8 cellular contexts compared by ENCODE assay signal in the genomic region with DNA sequence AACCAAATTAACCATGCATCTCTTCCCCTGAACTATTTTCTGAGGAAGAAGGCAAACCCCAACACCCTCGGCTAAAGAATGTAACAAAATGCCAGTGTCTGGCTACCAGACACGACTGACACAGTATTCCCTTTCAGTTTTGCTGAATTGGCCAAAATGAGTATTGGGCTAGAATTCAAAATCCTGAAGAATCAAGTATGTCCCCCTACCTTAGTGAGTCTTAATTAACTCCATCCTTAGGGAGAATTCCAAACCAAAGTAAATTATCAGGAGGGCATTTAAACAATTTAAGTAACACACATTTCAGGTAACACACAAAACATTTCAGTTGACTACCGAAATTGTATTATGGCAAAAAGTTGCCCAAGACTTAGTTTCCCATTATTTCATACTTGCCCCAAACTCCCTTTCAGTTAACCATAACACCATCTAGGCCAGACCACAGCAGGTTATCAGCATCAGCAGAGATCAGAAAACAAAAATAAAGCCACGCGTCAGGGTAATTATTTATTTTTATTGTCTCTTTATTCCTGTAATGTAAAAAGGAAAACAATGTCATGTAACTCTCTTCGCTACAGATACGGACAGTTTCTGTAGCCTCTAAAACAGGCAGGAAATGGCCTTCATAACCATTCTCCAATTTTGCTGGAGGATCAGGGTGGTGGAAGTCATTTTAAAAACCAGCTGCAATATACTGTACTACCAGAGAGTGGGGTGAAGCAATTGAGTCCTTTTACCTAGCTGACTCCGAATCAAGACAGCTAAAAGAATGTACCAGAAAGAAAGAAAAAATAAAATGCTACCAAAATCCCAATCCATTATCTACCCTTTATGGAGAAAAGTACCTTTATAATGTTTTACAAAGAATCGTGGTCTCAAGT. TPM values are rescaled to one million over a fixed set of nuclear protein-coding genes. Genes with fewer than 3 reads are reported as not detected.
DNase-seq lines count a peak whose midpoint lies in the region; ATAC-seq and TF ChIP-seq lines count a peak whose summit lies in the region.

No MANE protein-coding gene starts in this region.

- no peak overlapping the region for H3K23ac ChIP-seq in mesendoderm (ENCODE audit: low read length)

- H3K27ac ChIP-seq in heart right ventricle (peak overlapping the region in 9 of 10 donors; percentile 94 to 99 (median 97)), mesendoderm (ENCODE audit: low read depth, low read length) (no peak overlapping the region)

- TF ChIP-seq CTCF in heart right ventricle (IDR thresholded peaks at IDR 0.05) = peak in 3 of 9 donors; percentile 11 to 27 (median 15)

- no peaks in the 10 kb centered on the region for H3K79me1 ChIP-seq in mesendoderm (ENCODE audit: low read length)

- H4K8ac ChIP-seq in mesendoderm (ENCODE audit: low read depth, low read length) = no peak overlapping the region

- H4K5ac ChIP-seq in mesendoderm (ENCODE audit: low read length) = no peak overlapping the region

- no peak overlapping the region for H2AK5ac ChIP-seq in mesendoderm (ENCODE audit: low read length)

- peak overlapping the region; percentile 97 for H3K4me2 ChIP-seq in mesendoderm (ENCODE audit: low read length)

- H3K18ac ChIP-seq in mesendoderm (ENCODE audit: low read length) = no peak overlapping the region

- H2BK120ac ChIP-seq in mesendoderm (ENCODE audit: low read depth, low read length) = no peak overlapping the region

- no peak overlapping the region for H2BK5ac ChIP-seq in mesendoderm (ENCODE audit: low read length)

- no peak overlapping the region for H3K4ac ChIP-seq in mesendoderm (ENCODE audit: low read depth, low read length)

- no peak overlapping the region for H2BK15ac ChIP-seq in mesendoderm (replicated peaks; ENCODE audit: low read depth)

- DNase-seq in heart right ventricle (no peak), cardiac septum (ENCODE audit: low spot score) (no peak), NT2/D1 (ENCODE audit: low read depth, low spot score) (no peak), mesendoderm (peak; percentile 45), ureter (ENCODE audit: low spot score) (no peak)
- peak; percentile 50 for DNase-seq in central memory CD4-positive, alpha-beta T cell

- intact Hi-C loops in heart right ventricle (cut with DNase I) = loop anchor here in 1 of 10 donors (10.0 kb wide), 1 partner anchor 282 kb away; a partner anchor contains a TSS
- intact Hi-C loops in cardiac septum (cut with DNase I) = loop anchor here (5.0 kb wide), 1 partner anchor 171 kb away; a partner anchor contains a TSS

- peaks cover 92% of the 10 kb centered on the region for H3K79me2 ChIP-seq in mesendoderm (ENCODE audit: control insufficient read depth, insufficient read depth, low read length)

- H3K56ac ChIP-seq in mesendoderm (ENCODE audit: low read length) = peak overlapping the region; percentile 89

- H3K36me3 ChIP-seq in heart right ventricle (no peaks in the 10 kb centered on the region), NT2/D1 (ENCODE audit: insufficient read depth, insufficient read length, low read length) (peaks cover 72% of the 10 kb centered on the region), mesendoderm (ENCODE audit: control insufficient read depth, insufficient read depth, low read length) (peaks cover 3% of the 10 kb centered on the region)

- ATAC-seq in heart right ventricle (no peak), GM21528 (IDR thresholded peaks at IDR 0.05; ENCODE audit: low FRiP score, unreplicated experiment) (no peak), GM19463 (IDR thresholded peaks at IDR 0.05; ENCODE audit: unreplicated experiment) (no peak)

- 13 to 14% methylated on average over 9 of the region's 9 CpGs for WGBS in heart right ventricle, 2 donors
- WGBS in mesendoderm (ENCODE audit: extremely low coverage, insufficient coverage, low lambda C conversion rate) = no CpG with 5 or more reads among the region's 9 CpGs

- peak overlapping the region; percentile 75 to 97 (median 92) for H3K4me3 ChIP-seq in heart right ventricle
- H3K4me3 ChIP-seq in NT2/D1 (ENCODE audit: insufficient read length, low read depth) = peak overlapping the region; percentile 94
- H3K4me3 ChIP-seq in mesendoderm (ENCODE audit: low read length) = peak overlapping the region; percentile 82

- H3K9me3 ChIP-seq in heart right ventricle = no peaks in the 10 kb centered on the region
- no peaks in the 10 kb centered on the region for H3K9me3 ChIP-seq in NT2/D1 (ENCODE audit: insufficient read depth, low read length)

- H3K27me3 ChIP-seq in heart right ventricle (no peaks in the 10 kb centered on the region), NT2/D1 (ENCODE audit: insufficient read depth, insufficient read length) (no peaks in the 10 kb centered on the region), mesendoderm (ENCODE audit: insufficient read depth, low read length, poor library complexity) (no peaks in the 10 kb centered on the region)

- peak overlapping the region; percentile 98 for H3K9ac ChIP-seq in NT2/D1 (ENCODE audit: insufficient read length, low read depth)
- peak overlapping the region; percentile 83 for H3K9ac ChIP-seq in mesendoderm (ENCODE audit: low read length)

- peaks cover 0 to 80% (median 77%) of the 10 kb centered on the region in 9 donors for H3K4me1 ChIP-seq in heart right ventricle
- H3K4me1 ChIP-seq in NT2/D1 (ENCODE audit: insufficient read depth, insufficient read length) = no peaks in the 10 kb centered on the region
- H3K4me1 ChIP-seq in mesendoderm (ENCODE audit: control insufficient read depth, low read depth, low read length) = peaks cover 21% of the 10 kb centered on the region

RNA-seq across cellular contexts. Expression of a gene that starts 1.9 kb away (rescaled TPM):
- total RNA-seq in heart right ventricle = 10 to 100 TPM; 41.6 to 59.1 (median 47.3) TPM
- 10 to 100 TPM; 29.0 to 55.5 TPM for polyA plus RNA-seq in heart right ventricle
- total RNA-seq in cardiac septum = 42.1 TPM
- 218 TPM for polyA plus RNA-seq in mesendoderm (2013, experiment 1 of 2)
- 220 TPM for polyA plus RNA-seq in mesendoderm (2013, experiment 2 of 2)
- 90.7 TPM for total RNA-seq in ureter

RNA-seq across cellular contexts. Expression of a gene that starts 2.1 kb away (rescaled TPM):
- total RNA-seq in heart right ventricle (10 to 100 TPM in 8 of 10 donors, 1 to 10 TPM in 2; 9.7 to 16.0 (median 12.9) TPM), cardiac septum (9.5 TPM), ureter (15.1 TPM)
- 10 to 100 TPM in 1 of 2 donors, 1 to 10 TPM in 1; 6.0 to 14.1 TPM for polyA plus RNA-seq in heart right ventricle
- 38.1 TPM for polyA plus RNA-seq in mesendoderm (2013, experiment 1 of 2)
- polyA plus RNA-seq in mesendoderm (2013, experiment 2 of 2) = 38.2 TPM

Comparison
In these comparisons a context has a peak if more than half of its experiments do, and no peak if none do; other contexts are left out.
1. DNase-seq: peak in central memory CD4-positive, alpha-beta T cell (single experiment) and mesendoderm (single experiment); none in heart right ventricle (0 of 2), cardiac septum (single experiment), NT2/D1 (single experiment) and ureter (single experiment).
2. Peak in every context shown above with its lines, with median percentiles within 50 percentile points of each other: H3K4me3 ChIP-seq.